Comparison of ENCODE assay signal across 8 cellular contexts in genomic region chr5:34657550-34657921, GRCh38. TPM values are rescaled to one million over a fixed set of nuclear protein-coding genes. Genes with fewer than 3 reads are reported as not detected.
DNase-seq lines count a peak whose midpoint lies in the region; ATAC-seq and TF ChIP-seq lines count a peak whose summit lies in the region.

No MANE protein-coding gene starts in this region.

- H3K4me1 ChIP-seq in HEK293 (ENCODE audit: control insufficient read depth, insufficient read depth, low read length) (peaks cover 4% of the 10 kb centered on the region), skeletal muscle tissue (ENCODE audit: control insufficient read depth in 3 of 3, insufficient read depth in 3 of 3, low read length in 3 of 3) (peaks cover 10 to 21% (median 18%) of the 10 kb centered on the region in 3 donors)

- peaks cover 58% of the 10 kb centered on the region for H3K27me3 Mint-ChIP-seq in activated naive CD8-positive, alpha-beta T cell treated with anti-CD3 and anti-CD28 coated beads, Interleukin-2, amount 50 U/mL, for 24 hours

- peaks cover 0 to 20% (median 10%) of the 10 kb centered on the region in 3 donors for H3K27me3 ChIP-seq in skeletal muscle tissue (ENCODE audit: control insufficient read depth in 3 of 3, insufficient read depth in 3 of 3, low read length in 3 of 3)

- no peaks in the 10 kb centered on the region for H3K9me3 Mint-ChIP-seq in activated naive CD8-positive, alpha-beta T cell treated with anti-CD3 and anti-CD28 coated beads, Interleukin-2, amount 50 U/mL, for 24 hours

- H3K4me3 ChIP-seq in AG04449 (ENCODE audit: low read depth, low read length) = peak overlapping the region; percentile 85
- peak overlapping the region; percentile 84 for H3K4me3 ChIP-seq in HEK293 (ENCODE audit: low read depth, low read length)
- peak overlapping the region; percentile 83 for H3K4me3 ChIP-seq in iPS-11a (ENCODE audit: low read depth, low read length)
- peak overlapping the region; percentile 28 to 65 (median 46) for H3K4me3 ChIP-seq in skeletal muscle tissue (ENCODE audit: low read length in 3 of 3)

- H3K9me3 ChIP-seq in HEK293 (ENCODE audit: control insufficient read depth, insufficient read depth, low read depth, low read length) (no peaks in the 10 kb centered on the region), skeletal muscle tissue (ENCODE audit: control insufficient read depth in 3 of 3, low read length in 3 of 3) (no peaks in the 10 kb centered on the region)

- POLR2A ChIA-PET in AG04449 (lab: Yijun Ruan, JAX) = interaction anchor here (0.7 to 0.9 kb wide), 2 partner anchors 71 to 134 kb away, joined by 3 read pairs; no protein-coding TSS in a partner anchor
- POLR2A ChIA-PET in HEK293 (lab: Yijun Ruan, JAX) = interaction anchor here (1.2 kb wide), 1 partner anchor 29 kb away, joined by 6 read pairs; no protein-coding TSS in a partner anchor

- H3K4me3 Mint-ChIP-seq in activated naive CD8-positive, alpha-beta T cell treated with anti-CD3 and anti-CD28 coated beads, Interleukin-2, amount 50 U/mL, for 24 hours = peak overlapping the region; percentile 69

- peaks cover 18% of the 10 kb centered on the region for H3K4me1 Mint-ChIP-seq in activated naive CD8-positive, alpha-beta T cell treated with anti-CD3 and anti-CD28 coated beads, Interleukin-2, amount 50 U/mL, for 24 hours

- no peak overlapping the region for H3K27ac Mint-ChIP-seq in activated naive CD8-positive, alpha-beta T cell treated with anti-CD3 and anti-CD28 coated beads, Interleukin-2, amount 50 U/mL, for 24 hours

- no peak for DNase-seq in AG04449 (ENCODE audit: low read depth, low spot score)
- DNase-seq in activated naive CD8-positive, alpha-beta T cell treated with anti-CD3 and anti-CD28 coated beads, Interleukin-2, amount 50 U/mL, for 24 hours = no peak
- no peak for DNase-seq in activated CD8-positive, alpha-beta memory T cell treated with anti-CD3 and anti-CD28 coated beads, Interleukin-2, amount 50 U/mL, for 48 hours
- DNase-seq in NCI-H345 (lab: John Stamatoyannopoulos, UW) = no peak

- peaks cover 8 to 11% of the 10 kb centered on the region in 2 experiments for H3K36me3 ChIP-seq in HEK293 (ENCODE audit: control insufficient read depth in 2 of 2, insufficient read depth in 1 of 2, low read length in 2 of 2)
- no peaks in the 10 kb centered on the region for H3K36me3 ChIP-seq in skeletal muscle tissue (ENCODE audit: control insufficient read depth in 3 of 3, insufficient read depth in 3 of 3, low read length in 3 of 3)

- peak overlapping the region; percentile 98; the same call in 1 of the 2 replicates for H3K27ac ChIP-seq in HEK293 (ENCODE audit: extremely low read depth, low read depth, low read length)
- peak overlapping the region; percentile 75 for H3K27ac ChIP-seq in skeletal muscle tissue (ENCODE audit: low read depth, low read length)

- CTCF ChIA-PET in AG04449 (lab: Yijun Ruan, JAX) (interaction anchor here (1.0 to 5.1 kb wide), 2 partner anchors 133 to 171 kb away, joined by 3 to 21 read pairs; no protein-coding TSS in a partner anchor), HEK293 (lab: Yijun Ruan, JAX) (interaction anchor here (0.7 kb wide), 1 partner anchor 175 kb away, joined by 3 read pairs; no protein-coding TSS in a partner anchor)

- TF ChIP-seq CTCF in AG04449 (IDR thresholded peaks at IDR 0.05; ENCODE audit: insufficient read depth, low read length, missing control alignments) = no peak
- no peak for TF ChIP-seq CTCF in HEK293 (tag by site-specific recombination; IDR thresholded peaks at IDR 0.05)

- no peak for ATAC-seq in activated naive CD8-positive, alpha-beta T cell treated with anti-CD3 and anti-CD28 coated beads, Interleukin-2, amount 50 U/mL, for 24 hours
- no peak for ATAC-seq in HG02763 (IDR thresholded peaks at IDR 0.05; ENCODE audit: unreplicated experiment)

- H3K9ac ChIP-seq in skeletal muscle tissue (ENCODE audit: low read depth in 1 of 3, low read length in 3 of 3) = peak overlapping the region in 2 of 3 donors; percentile 62 to 68

- H3K36me3 Mint-ChIP-seq in activated naive CD8-positive, alpha-beta T cell treated with anti-CD3 and anti-CD28 coated beads, Interleukin-2, amount 50 U/mL, for 24 hours (ENCODE audit: low read depth) = no peaks in the 10 kb centered on the region

TF ChIP-seq in HEK293, 187 proteins besides CTCF, POLR2A, EP300 and RAD21 (continues in another document):
- no peak for TF ChIP-seq ZNF175 (tag by site-specific recombination; IDR thresholded peaks at IDR 0.05)
- no peak for TF ChIP-seq ZNF610 (tag by site-specific recombination; IDR thresholded peaks at IDR 0.05; ENCODE audit: borderline replicate concordance)
- TF ChIP-seq ZNF48 (tag by site-specific recombination; IDR thresholded peaks at IDR 0.05) = no peak
- TF ChIP-seq REST (tag by site-specific recombination; IDR thresholded peaks at IDR 0.05) = peak; percentile 91
- no peak for TF ChIP-seq ZNF132 (tag by site-specific recombination; IDR thresholded peaks at IDR 0.05; ENCODE audit: borderline replicate concordance)
- TF ChIP-seq ZNF37A (tag by site-specific recombination; IDR thresholded peaks at IDR 0.05) = no peak
- no peak for TF ChIP-seq ZNF449 (tag by site-specific recombination; IDR thresholded peaks at IDR 0.05)
- TF ChIP-seq ZBTB20 (tag by site-specific recombination; IDR thresholded peaks at IDR 0.05) = peak; percentile 56
- TF ChIP-seq IKZF3 (tag by site-specific recombination; IDR thresholded peaks at IDR 0.05) = peak; percentile 72
- no peak for TF ChIP-seq ZNF704 (tag by site-specific recombination; IDR thresholded peaks at IDR 0.05)
- no peak for TF ChIP-seq ZNF548 (tag by site-specific recombination; IDR thresholded peaks at IDR 0.05)
- 0 out of 2 replicates have a peak, but pooled peaks have one; percentile 17 for TF ChIP-seq ZFP37 (tag by site-specific recombination; IDR thresholded peaks at IDR 0.05)
- TF ChIP-seq ZNF600 (tag by site-specific recombination; IDR thresholded peaks at IDR 0.05) = peak; percentile 61
- no peak for TF ChIP-seq ZNF473 (tag by site-specific recombination; IDR thresholded peaks at IDR 0.05)
- TF ChIP-seq ZNF785 (tag by site-specific recombination; IDR thresholded peaks at IDR 0.05) = no peak
- no peak for TF ChIP-seq ZNF366 (tag by site-specific recombination; conservative IDR thresholded peaks at IDR 0.05)
- TF ChIP-seq ZNF112 (tag by site-specific recombination; IDR thresholded peaks at IDR 0.05) = no peak
- no peak for TF ChIP-seq SALL2 (tag by site-specific recombination; IDR thresholded peaks at IDR 0.05; ENCODE audit: borderline replicate concordance)
- TF ChIP-seq ZFP3 (tag by site-specific recombination; IDR thresholded peaks at IDR 0.05; ENCODE audit: low read depth) = no peak
- TF ChIP-seq ZNF501 (tag by site-specific recombination; IDR thresholded peaks at IDR 0.05) = peak; percentile 17; the same call in 1 of the 2 replicates
- TF ChIP-seq ZNF133 (tag by site-specific recombination; IDR thresholded peaks at IDR 0.05) = no peak
- no peak for TF ChIP-seq ZNF202 (tag by site-specific recombination; IDR thresholded peaks at IDR 0.05; ENCODE audit: borderline replicate concordance)
- TF ChIP-seq ZBTB17 (tag by site-specific recombination; IDR thresholded peaks at IDR 0.05) = peak; percentile 54; the same call in 1 of the 2 replicates

RNA-seq across cellular contexts. Expression of gene RAI14, which starts 1.4 kb away (rescaled TPM):
- total RNA-seq in skeletal muscle tissue = 11.5 TPM
